In genomic region chr2:41387519-41387918, GRCh38 we compare ENCODE assay signal across 34 cellular contexts.
"Had no signal": no experiment of that assay in that cellular context is flagged by ENCODE, and none has a peak within 500 bp of the region (broad histone marks: within the 10 kb centered on the region; RNA-seq: fewer than 3 reads in every experiment).

No MANE protein-coding gene starts in this region.

- FAIRE-seq: astrocyte, bronchial epithelial cell had no signal

- ATAC-seq: activated naive CD4-positive, alpha-beta T cell treated with anti-CD3 and anti-CD28 coated beads, Interleukin-2, amount 50 U/mL, for 72 hours; activated naive CD8-positive, alpha-beta T cell treated with anti-CD3 and anti-CD28 coated beads, Interleukin-2, amount 50 U/mL, for 24 hours; activated T-cell treated with anti-CD3 and anti-CD28 coated beads, Interleukin-2, amount 50 U/mL, for 4 hours; activated T-cell treated with anti-CD3 and anti-CD28 coated beads, Interleukin-2, amount 50 U/mL, for 72 hours; activated T-helper 17 cell treated with anti-CD3 and anti-CD28 coated beads, Interleukin-2, amount 50 U/mL, for 72 hours; body of pancreas had no signal

- H3K27me3 ChIP-seq: adrenal gland, ascending aorta, body of pancreas, brain microvascular endothelial cell, breast epithelium, cardiac muscle cell had no signal

- H3K36me3 ChIP-seq: adrenal gland, ascending aorta, brain microvascular endothelial cell, breast epithelium, cardiac muscle cell had no signal

- H3K27ac ChIP-seq: adrenal gland, ascending aorta, body of pancreas, brain microvascular endothelial cell, breast epithelium, cardiac muscle cell had no signal

- H3K4me3 ChIP-seq: adrenal gland, ascending aorta, body of pancreas, breast epithelium, cardiac muscle cell had no signal

- H3K9me3 ChIP-seq: adrenal gland, body of pancreas, breast epithelium had no signal

- H3K4me1 ChIP-seq: adrenal gland, ascending aorta, body of pancreas, breast epithelium had no signal

- DNase-seq: activated effector memory CD4-positive, alpha-beta T cell treated with anti-CD3 and anti-CD28 coated beads, Interleukin-2, amount 50 U/mL, for 16 hours; activated effector memory CD4-positive, alpha-beta T cell treated with Interleukin-2 at 50 U/mL for 16 hours; activated gamma-delta T cell; activated gamma-delta T cell treated with Interleukin-2 at 50 U/mL for 16 hours; activated naive CD4-positive, alpha-beta T cell; activated naive CD4-positive, alpha-beta T cell treated with anti-CD3 and anti-CD28 coated beads for 36 hours; activated naive CD4-positive, alpha-beta T cell treated with anti-CD3 and anti-CD28 coated beads, Interleukin-2, amount 10 ng/mL, durations not matched to agents 7 days and 5 days; activated naive CD4-positive, alpha-beta T cell treated with anti-CD3 and anti-CD28 coated beads, Interleukin-2, amount 50 U/mL, for 16 hours; activated naive CD4-positive, alpha-beta T cell treated with Interleukin-2 at 50 U/mL for 16 hours; activated naive CD8-positive, alpha-beta T cell treated with anti-CD3 and anti-CD28 coated beads for 36 hours; activated naive CD8-positive, alpha-beta T cell treated with anti-CD3 and anti-CD28 coated beads, Interleukin-2, amount 10 ng/mL, durations not matched to agents 7 days and 5 days; activated naive CD8-positive, alpha-beta T cell treated with anti-CD3 and anti-CD28 coated beads, Interleukin-2, amount 50 U/mL, for 24 hours; activated T-cell treated with anti-CD3 and anti-CD28 coated beads, Interleukin-2, amount 50 U/mL, for 1 hour; activated T-cell treated with anti-CD3 and anti-CD28 coated beads, Interleukin-2, amount 50 U/mL, for 24 hours; activated T-cell treated with anti-CD3 and anti-CD28 coated beads, Interleukin-2, amount 50 U/mL, for 4 hours; activated T-cell treated with anti-CD3 and anti-CD28 coated beads, Interleukin-2, amount 50 U/mL, for 48 hours; activated T-cell treated with anti-CD3 and anti-CD28 coated beads, Interleukin-2, amount 50 U/mL, for 72 hours; adrenal gland; amniotic stem cell; amygdala; anterior cingulate cortex; aorta; body of pancreas; brain microvascular endothelial cell; caudate nucleus; central memory CD4-positive, alpha-beta T cell; cerebellar nuclear complex had no signal
